10 cellular contexts compared by ENCODE assay signal in genomic region chr20:31543966-31544598, GRCh38. TPM values are rescaled to one million over a fixed set of nuclear protein-coding genes. Genes with fewer than 3 reads are reported as not detected.
DNase-seq lines count a peak whose midpoint lies in the region; ATAC-seq and TF ChIP-seq lines count a peak whose summit lies in the region.
"Had no signal": no experiment of that assay in that cellular context is flagged by ENCODE, and none has a peak within 500 bp of the region (broad histone marks: within the 10 kb centered on the region; RNA-seq: fewer than 3 reads in every experiment).

No MANE protein-coding gene starts in this region.

- no peak overlapping the region for H3K4me3 Mint-ChIP-seq in T-cell

- H3K9me3 Mint-ChIP-seq in T-cell, result no peaks in the 10 kb centered on the region

- H3K36me3 Mint-ChIP-seq in T-cell, result peaks cover 25% of the 10 kb centered on the region

- H3K4me1 Mint-ChIP-seq in T-cell, result peaks cover 21 to 31% (median 31%) of the 10 kb centered on the region in 3 donors

- no peak for ATAC-seq in T-cell (replicated peaks in 1 of 4)
- no peak for ATAC-seq in GM21515 (IDR thresholded peaks at IDR 0.05; ENCODE audit: unreplicated experiment)
- ATAC-seq in HG02642 (IDR thresholded peaks at IDR 0.05; ENCODE audit: poor library complexity, unreplicated experiment), result no peak

- POLR2A ChIA-PET in T-cell (lab: Charles Lee), result no interaction called here

- DNase-seq in ELR (ENCODE audit: low read depth), result peak; percentile 91
- DNase-seq in T-cell, result no peak
- peak; percentile 99 for DNase-seq in fibroblast of peridontal ligament (ENCODE audit: extremely low read depth)
- peak; percentile 70 for DNase-seq in retinal pigment epithelial cell (ENCODE audit: low read depth)
- DNase-seq in putamen (ENCODE audit: low spot score), result no peak
- no peak for DNase-seq in effector CD8-positive, alpha-beta T cell (lab: John Stamatoyannopoulos, UW)
- DNase-seq: activated CD4-positive, alpha-beta T cell treated with anti-CD3 and anti-CD28 coated beads, Interleukin-2, amount 50 U/mL, for 4 hours; NCI-H1092 treated with DMSO at 0.1 percent for 48 hours had no signal

- CTCF ChIA-PET in T-cell (lab: Charles Lee), result no interaction called here

- H3K27me3 Mint-ChIP-seq in T-cell, result no peaks in the 10 kb centered on the region

- H3K4me3 ChIP-seq in retinal pigment epithelial cell (ENCODE audit: low read length), result no peak overlapping the region

- TF ChIP-seq CTCF in retinal pigment epithelial cell (conservative IDR thresholded peaks at IDR 0.05; ENCODE audit: low read depth, low read length), result no peak

- H3K27ac Mint-ChIP-seq in T-cell, result peak overlapping the region; percentile 28 to 32

RNA-seq across cellular contexts. Expression of gene HM13, which starts 29.8 kb away (rescaled TPM):
- total RNA-seq in T-cell, result 100 to 1,000 TPM; 108 to 149 (median 140) TPM

Comparison
In these comparisons a context has a peak if more than half of its experiments do, and no peak if none do; other contexts are left out.
1. DNase-seq: peak in ELR (single experiment), fibroblast of peridontal ligament (single experiment) and retinal pigment epithelial cell (single experiment); none in T-cell (0 of 34), putamen (single experiment) and effector CD8-positive, alpha-beta T cell (single experiment).